ENCODE assay signal across 2 cellular contexts in genomic region chr16:3444032-3444388, GRCh38.
A peak's percentile ranks its signal among the peaks of the same experiment; 100 is the strongest.
TF ChIP-seq lines count a peak whose summit lies in the region.

No MANE protein-coding gene starts in this region.

TF ChIP-seq in A549, 52 proteins besides CTCF, POLR2A, EP300 and RAD21:
- TF ChIP-seq ZSCAN20 (CRISPR knock-in tag; IDR thresholded peaks at IDR 0.05) (no peak), ZNF302 (CRISPR knock-in tag; IDR thresholded peaks at IDR 0.05) (no peak), EHMT2 (IDR thresholded peaks at IDR 0.05; ENCODE audit: low read depth) (no peak), FOSB (CRISPR knock-in tag; IDR thresholded peaks at IDR 0.05) (no peak)

TF ChIP-seq in endothelial cell of umbilical vein, 7 proteins besides CTCF, POLR2A, EP300 and RAD21:
- no peak for TF ChIP-seq JUN (IDR thresholded peaks at IDR 0.05; ENCODE audit: borderline replicate concordance, insufficient read depth, insufficient read length, low read depth)
- TF ChIP-seq FOS (IDR thresholded peaks at IDR 0.05; ENCODE audit: borderline replicate concordance, insufficient read depth, low read length): peak; percentile 6
- TF ChIP-seq POLR2AphosphoS5 (IDR thresholded peaks at IDR 0.05; ENCODE audit: insufficient read depth, low read depth, low read length): peak; percentile 41
- no peak for TF ChIP-seq MYC (IDR thresholded peaks at IDR 0.05; ENCODE audit: low read depth, low read length)
